In genomic region chr7:148527717-148528168, GRCh38 we compare ENCODE assay signal across 8 cellular contexts.
DNase-seq lines count a peak whose midpoint lies in the region; ATAC-seq and TF ChIP-seq lines count a peak whose summit lies in the region.

No MANE protein-coding gene starts in this region.

- no peak overlapping the region for H2AFZ ChIP-seq in PC-3 (ENCODE audit: low read length)

- H4K20me1 ChIP-seq in PC-3 (ENCODE audit: low read length), result no peaks in the 10 kb centered on the region

- H3K9me3 ChIP-seq in PC-3 (ENCODE audit: low read length), result no peaks in the 10 kb centered on the region
- no peaks in the 10 kb centered on the region for H3K9me3 ChIP-seq in prostate gland

- H3K4me2 ChIP-seq in PC-3 (ENCODE audit: low read length), result peak overlapping the region; percentile 27; the same call in 1 of the 2 replicates

- no peaks in the 10 kb centered on the region for H3K79me2 ChIP-seq in PC-3 (ENCODE audit: low read length)

- TF ChIP-seq CTCF in HL-60 (IDR thresholded peaks at IDR 0.05; ENCODE audit: insufficient read depth, low read length) (peak; percentile 86), PC-3 (conservative IDR thresholded peaks at IDR 0.05; ENCODE audit: low read depth, low read length) (peak; percentile 90), foreskin fibroblast (IDR thresholded peaks at IDR 0.05; ENCODE audit: low read depth, low read length) (peak; percentile 57), prostate gland (IDR thresholded peaks at IDR 0.05) (peak; percentile 20 to 53 (median 44))

- no peak for TF ChIP-seq POLR2A in prostate gland (IDR thresholded peaks at IDR 0.05)

- no peak overlapping the region for H3K9ac ChIP-seq in PC-3 (ENCODE audit: low read length)

- H3K36me3 ChIP-seq in PC-3 (ENCODE audit: low read depth, low read length) (no peaks in the 10 kb centered on the region), prostate gland (no peaks in the 10 kb centered on the region)

- H3K27me3 ChIP-seq in HL-60 (ENCODE audit: insufficient read depth, poor library complexity, severe bottlenecking), result peaks cover 15% of the 10 kb centered on the region
- H3K27me3 ChIP-seq in PC-3 (ENCODE audit: low read length), result peaks cover 33% of the 10 kb centered on the region
- no peaks in the 10 kb centered on the region for H3K27me3 ChIP-seq in prostate gland (replicated peaks; ENCODE audit: insufficient read depth)

- CTCF ChIA-PET in PC-3 (lab: Charles Lee), result no interaction called here

- POLR2A ChIA-PET in PC-3 (lab: Charles Lee; ENCODE audit: unreplicated experiment), result no interaction called here

- DNase-seq in EH (ENCODE audit: low read depth) (peak; percentile 76), HL-60 (ENCODE audit: low read depth in 1 of 2, low spot score in 1 of 2) (peak; percentile 62 to 85), PC-3 (peak; percentile 84), activated T-cell treated with anti-CD3 and anti-CD28 coated beads for 48 hours (ENCODE audit: low read depth) (peak; percentile 79), foreskin fibroblast (peak; percentile 18 to 23), prostate gland (ENCODE audit: low spot score) (peak; percentile 63), mesenteric fat pad (ENCODE audit: low spot score) (no peak)

- H3K27ac ChIP-seq in HL-60 (replicated peaks) (no peak overlapping the region), PC-3 (ENCODE audit: low read length) (no peak overlapping the region), prostate gland (no peak overlapping the region)

- no peaks in the 10 kb centered on the region for H3F3A ChIP-seq in PC-3 (ENCODE audit: low read length, unreplicated experiment)

- no peak overlapping the region for H3K4me3 ChIP-seq in HL-60 (replicated peaks; ENCODE audit: insufficient read depth, low read length)
- H3K4me3 ChIP-seq in PC-3 (ENCODE audit: low read length), result no peak overlapping the region
- no peak overlapping the region for H3K4me3 ChIP-seq in foreskin fibroblast (ENCODE audit: low read depth in 1 of 2, low read length in 2 of 2)
- H3K4me3 ChIP-seq in prostate gland, result no peak overlapping the region

- no peaks in the 10 kb centered on the region for H3K9me2 ChIP-seq in PC-3 (replicated peaks; ENCODE audit: low read length)

- BruUV-seq in PC-3 (replicated peaks; lab: Mats Ljungman, UMichigan), result no TSS peak

- WGBS in prostate gland, result 67% methylated on average over 6 of the region's 6 CpGs

- intact Hi-C loops in PC-3 (cut with micrococcal nuclease), result loop anchor here (1.0 kb wide), 2 partner anchors 23 to 262 kb away; no protein-coding TSS in a partner anchor
- intact Hi-C loops in prostate gland (cut with DNase I), result no loop called here

- peak; percentile 96 for ATAC-seq in GM21390 (IDR thresholded peaks at IDR 0.05; ENCODE audit: unreplicated experiment)
- ATAC-seq in PC-3, result peak; percentile 99

- no peaks in the 10 kb centered on the region for H3K4me1 ChIP-seq in PC-3 (ENCODE audit: insufficient read depth, low read length)
- H3K4me1 ChIP-seq in prostate gland (replicated peaks), result no peaks in the 10 kb centered on the region
